ENCODE assay signal across 17 cellular contexts in genomic region chr19:19858751-19859150, GRCh38. TPM values are rescaled to one million over a fixed set of nuclear protein-coding genes. Genes with fewer than 3 reads are reported as not detected.
A peak's percentile ranks its signal among the peaks of the same experiment; 100 is the strongest.
DNase-seq lines count a peak whose midpoint lies in the region; ATAC-seq, FAIRE-seq and TF ChIP-seq lines count a peak whose summit lies in the region.
"Had no signal": no experiment of that assay in that cellular context is flagged by ENCODE, and none has a peak within 500 bp of the region (broad histone marks: within the 10 kb centered on the region; RNA-seq: fewer than 3 reads in every experiment).

No MANE protein-coding gene starts in this region.

- H3K27ac ChIP-seq in HepG2 (ENCODE audit: extremely low read length, insufficient read depth, low read length) (no peak overlapping the region), right lobe of liver (no peak overlapping the region), OCI-LY7 (ENCODE audit: low read depth, low read length, poor library complexity, severe bottlenecking) (no peak overlapping the region)
- H3K27ac ChIP-seq: C4-2B, HL-60 had no signal

- no peaks in the 10 kb centered on the region for H3K9me2 ChIP-seq in OCI-LY7 (ENCODE audit: insufficient read depth, low read length)

- peak overlapping the region in 2 of 6 donors; percentile 43 to 58 for H3K27ac Mint-ChIP-seq in naive B cell
- H3K27ac Mint-ChIP-seq: CD4-positive, alpha-beta memory T cell had no signal

- no peaks in the 10 kb centered on the region for H3K79me2 ChIP-seq in HepG2 (ENCODE audit: insufficient read depth, low read length)
- no peaks in the 10 kb centered on the region for H3K79me2 ChIP-seq in OCI-LY7 (ENCODE audit: insufficient read depth, low read depth, low read length)

- POLR2A ChIA-PET in HepG2 (lab: Yijun Ruan, JAX): no interaction called here
- POLR2A ChIA-PET in OCI-LY7 (lab: Charles Lee): no interaction called here

- no peak overlapping the region for H2AFZ ChIP-seq in HepG2 (ENCODE audit: low read length)
- no peak overlapping the region for H2AFZ ChIP-seq in OCI-LY7 (ENCODE audit: low read length)

- in situ Hi-C loops in HepG2 (cut with HindIII; ENCODE audit: extremely low pct_ligation_motif_present, low pct_unique_long_range_greater_than_20kb): no loop called here

- no TSS peak for BruUV-seq in HepG2 (replicated peaks; lab: Mats Ljungman, UMichigan)
- no TSS peak for BruUV-seq in OCI-LY7 (replicated peaks; lab: Mats Ljungman, UMichigan)

- intact Hi-C loops in HepG2 (cut with micrococcal nuclease; ENCODE audit: unreplicated experiment) (no loop called here), right lobe of liver (cut with DNase I) (no loop called here), OCI-LY7 (cut with micrococcal nuclease; ENCODE audit: unreplicated experiment) (no loop called here)

- no peak overlapping the region for H3K4me2 ChIP-seq in HepG2 (ENCODE audit: low read depth, low read length)
- H3K4me2 ChIP-seq in OCI-LY7 (ENCODE audit: low read length): no peak overlapping the region

- H4K20me1 ChIP-seq in HepG2 (ENCODE audit: insufficient read depth, low read length): no peaks in the 10 kb centered on the region
- H4K20me1 ChIP-seq in OCI-LY7 (ENCODE audit: insufficient read depth, low read length): no peaks in the 10 kb centered on the region

- TF ChIP-seq CTCF in HepG2 (CRISPR knock-in tag; IDR thresholded peaks at IDR 0.05): no peak
- TF ChIP-seq CTCF in right lobe of liver (IDR thresholded peaks at IDR 0.05): no peak
- no peak for TF ChIP-seq CTCF in OCI-LY7 (conservative IDR thresholded peaks at IDR 0.05; ENCODE audit: low read length)

- H3K4me3 Mint-ChIP-seq in naive B cell: peak overlapping the region in 3 of 8 donors; percentile 6 to 66 (median 51)
- H3K4me3 Mint-ChIP-seq in activated T-cell treated with anti-CD3 and anti-CD28 coated beads, Interleukin-2, amount 50 U/mL, for 4 hours: no peak overlapping the region
- H3K4me3 Mint-ChIP-seq: CD4-positive, alpha-beta memory T cell had no signal

- TF ChIP-seq EP300 in HepG2 (IDR thresholded peaks at IDR 0.05; ENCODE audit: low read depth in 2 of 2, low read length in 2 of 2) (no peak), HepG2 (CRISPR knock-in tag; IDR thresholded peaks at IDR 0.05; ENCODE audit: borderline replicate concordance) (no peak)

- peaks cover 9 to 19% (median 18%) of the 10 kb centered on the region in 3 donors for H3K4me1 Mint-ChIP-seq in naive B cell
- peaks cover 2% of the 10 kb centered on the region for H3K4me1 Mint-ChIP-seq in activated T-cell treated with anti-CD3 and anti-CD28 coated beads, Interleukin-2, amount 50 U/mL, for 4 hours (ENCODE audit: low read depth)

- H3K27me3 ChIP-seq in HepG2 (ENCODE audit: control insufficient read depth in 1 of 2, insufficient read depth in 2 of 2, low read length in 2 of 2) (no peaks in the 10 kb centered on the region), right lobe of liver (no peaks in the 10 kb centered on the region)

- no peak for FAIRE-seq in HepG2 (lab: Jason Lieb, UNC)
- FAIRE-seq: GM12878, GM18507, H54 had no signal

- DNase-seq in HepG2 (ENCODE audit: low spot score) (no peak), right lobe of liver (no peak), OCI-LY7 (ENCODE audit: low spot score) (peak; percentile 44), naive B cell (peak; percentile 26), T-helper 2 cell (no peak), iPS-NIHi7 (ENCODE audit: extremely low spot score) (no peak)
- no peak for DNase-seq in activated T-cell treated with anti-CD3 and anti-CD28 coated beads, Interleukin-2, amount 50 U/mL, for 4 hours
- DNase-seq: 8988T; CD4-positive, alpha-beta memory T cell; DMS79 had no signal

- ATAC-seq in HepG2 (no peak), right lobe of liver (no peak), naive B cell (ENCODE audit: low read depth in 2 of 2) (peak; percentile 24 to 67)
- no peak for ATAC-seq in activated T-cell treated with anti-CD3 and anti-CD28 coated beads, Interleukin-2, amount 50 U/mL, for 4 hours
- ATAC-seq: GM12878, HCT116 had no signal

- no peak overlapping the region for H3K9ac ChIP-seq in HepG2 (ENCODE audit: insufficient read depth, low read depth, low read length)

- no peaks in the 10 kb centered on the region for H3K36me3 ChIP-seq in HepG2 (replicated peaks in 1 of 2; ENCODE audit: control insufficient read depth in 1 of 2, insufficient read depth in 2 of 2, low read length in 2 of 2)
- H3K36me3 ChIP-seq in right lobe of liver: no peaks in the 10 kb centered on the region
- no peaks in the 10 kb centered on the region for H3K36me3 ChIP-seq in OCI-LY7 (ENCODE audit: insufficient read depth, low read length)

- H3K9me3 ChIP-seq in HepG2 (ENCODE audit: low read length) (no peaks in the 10 kb centered on the region), right lobe of liver (no peaks in the 10 kb centered on the region), OCI-LY7 (ENCODE audit: low read length) (0 out of 2 replicates have a peak, but pooled peaks cover 5% of the 10 kb centered on the region)

- TF ChIP-seq RAD21 in HepG2 (CRISPR knock-in tag; IDR thresholded peaks at IDR 0.05): no peak

- 12% methylated on average over 2 of the region's 2 CpGs for WGBS in HepG2 (ENCODE audit: low lambda C conversion rate)
- 83% methylated on average over 2 of the region's 2 CpGs for WGBS in right lobe of liver (ENCODE audit: insufficient coverage, low coverage, low lambda C conversion rate, missing lambda C conversion rate)

- CTCF ChIA-PET in HepG2 (lab: Yijun Ruan, JAX; ENCODE audit: low intra/inter-chr PET ratio, low total read pairs) (no interaction called here), OCI-LY7 (lab: Charles Lee; ENCODE audit: unreplicated experiment) (no interaction called here)

- TF ChIP-seq POLR2A in HepG2 (IDR thresholded peaks at IDR 0.05; ENCODE audit: insufficient read depth in 1 of 2, low read depth in 2 of 2, low read length in 2 of 2) (no peak), right lobe of liver (IDR thresholded peaks at IDR 0.05) (no peak)

- peaks cover 0 to 7% (median 0%) of the 10 kb centered on the region in 7 donors for H3K9me3 Mint-ChIP-seq in naive B cell
- H3K9me3 Mint-ChIP-seq in activated T-cell treated with anti-CD3 and anti-CD28 coated beads, Interleukin-2, amount 50 U/mL, for 4 hours: no peaks in the 10 kb centered on the region
- H3K9me3 Mint-ChIP-seq: CD4-positive, alpha-beta memory T cell had no signal

- peaks cover 0 to 8% (median 0%) of the 10 kb centered on the region in 3 donors for H3K27me3 Mint-ChIP-seq in naive B cell
- H3K27me3 Mint-ChIP-seq in activated T-cell treated with anti-CD3 and anti-CD28 coated beads, Interleukin-2, amount 50 U/mL, for 4 hours (ENCODE audit: low read depth): peaks cover 3% of the 10 kb centered on the region

- no peak overlapping the region for H3K4me3 ChIP-seq in HepG2 (replicated peaks in 1 of 3; ENCODE audit: insufficient read depth in 1 of 3, low read depth in 2 of 3, low read length in 3 of 3)
- no peak overlapping the region for H3K4me3 ChIP-seq in right lobe of liver
- H3K4me3 ChIP-seq in OCI-LY7 (ENCODE audit: low read depth, low read length, poor library complexity, severe bottlenecking): no peak overlapping the region
- H3K4me3 ChIP-seq: GM12878 had no signal

- H3K4me1 ChIP-seq in HepG2 (ENCODE audit: insufficient read depth, low read length): peaks cover 29% of the 10 kb centered on the region
- H3K4me1 ChIP-seq in right lobe of liver: no peaks in the 10 kb centered on the region
- peaks cover 4% of the 10 kb centered on the region for H3K4me1 ChIP-seq in OCI-LY7 (ENCODE audit: insufficient read depth, low read length, poor library complexity, severe bottlenecking)

- no peaks in the 10 kb centered on the region for H3K36me3 Mint-ChIP-seq in naive B cell
- H3K36me3 Mint-ChIP-seq in activated T-cell treated with anti-CD3 and anti-CD28 coated beads, Interleukin-2, amount 50 U/mL, for 4 hours (ENCODE audit: insufficient read depth): no peaks in the 10 kb centered on the region

RNA-seq across cellular contexts. Expression of gene ZNF253, which starts 6.9 kb away (rescaled TPM):
- total RNA-seq in HepG2 (2016; rRNA removed; fragmentation: Illumina TruSeq; extraction: Trizol) (10.6 and 12.8 TPM in 2 replicates), right lobe of liver (1 to 10 TPM; 3.6 to 6.7 (median 4.4) TPM), OCI-LY7 (2022) (36.8 and 39.1 TPM in 2 replicates)
- total RNA-seq in HepG2 (2016; cell fraction: cytosol; rRNA removed; fragmentation: Illumina TruSeq; extraction: Trizol; ENCODE audit: low read depth): 1.2 and 1.7 TPM in 2 replicates
- total RNA-seq in HepG2 (2016; cell fraction: insoluble cytoplasmic fraction; rRNA removed; fragmentation: Illumina TruSeq; extraction: Trizol): 10.1 and 11.6 TPM in 2 replicates
- 4.2 and 8.1 TPM in 2 replicates for total RNA-seq in HepG2 (2016; cell fraction: membrane; rRNA removed; fragmentation: Illumina TruSeq; extraction: Trizol)
- total RNA-seq in HepG2 (2016; cell fraction: nucleus; rRNA removed; fragmentation: Illumina TruSeq; extraction: Trizol): 12.7 and 17.2 TPM in 2 replicates
- polyA plus RNA-seq in HepG2 (2011; rRNA removed) (3.5 and 3.6 TPM in 2 replicates), naive B cell (ENCODE audit: low read depth in 6 of 6) (10 to 100 TPM; 12.6 to 22.6 (median 19.8) TPM)
- 1.4 and 2.5 TPM in 2 replicates for polyA plus RNA-seq in HepG2 (2011; cell fraction: cytosol; rRNA removed)
- polyA plus RNA-seq in HepG2 (2011; cell fraction: nucleus; rRNA removed): 3.0 and 3.4 TPM in 2 replicates
- 3.7 and 6.1 TPM in 2 replicates for polyA plus RNA-seq in HepG2 (2012)
- 0.58 and 0.64 TPM in 2 replicates for polyA plus RNA-seq in HepG2 (2016; cell fraction: cytosol; fragmentation: Illumina TruSeq; extraction: Trizol; ENCODE audit: low read depth)
- 10.5 and 10.9 TPM in 2 replicates for polyA plus RNA-seq in HepG2 (2016; cell fraction: insoluble cytoplasmic fraction; fragmentation: Illumina TruSeq; extraction: Trizol; ENCODE audit: low read depth)
- 1.9 and 2.1 TPM in 2 replicates for polyA plus RNA-seq in HepG2 (2016; cell fraction: membrane; fragmentation: Illumina TruSeq; extraction: Trizol; ENCODE audit: low read depth)
- polyA plus RNA-seq in HepG2 (2016; cell fraction: nucleus; fragmentation: Illumina TruSeq; extraction: Trizol; ENCODE audit: insufficient read depth, low read depth): 10.5 and 14.1 TPM in 2 replicates
- 0.65 and 1.6 TPM in 2 replicates for polyA minus RNA-seq in HepG2 (2011; rRNA and poly(A)+ RNA removed; ENCODE audit: low replicate concordance)
- 4.0 and 4.7 TPM in 2 replicates for polyA minus RNA-seq in HepG2 (2011; cell fraction: cytosol; rRNA and poly(A)+ RNA removed)
- polyA minus RNA-seq in HepG2 (2011; cell fraction: nucleus; rRNA and poly(A)+ RNA removed): 20.2 and 30.8 TPM in 2 replicates
- 20.5 and 29.9 TPM in 2 replicates for total RNA-seq in OCI-LY7 (2014; rRNA removed; shearing (Covaris generic))
- total RNA-seq in activated T-cell treated with anti-CD3 and anti-CD28 coated beads, Interleukin-2, amount 50 U/mL, for 4 hours: 1 to 10 TPM; 3.2 to 4.7 (median 4.4) TPM

RNA-seq across cellular contexts. Expression of gene ZNF506, which starts 37.2 kb away (rescaled TPM):
- total RNA-seq in HepG2 (2016; rRNA removed; fragmentation: Illumina TruSeq; extraction: Trizol) (not detected in 2 replicates), right lobe of liver (1 to 10 TPM; 2.2 to 8.6 (median 3.2) TPM), OCI-LY7 (2022) (29.7 and 32.3 TPM in 2 replicates)
- not detected in 2 replicates for total RNA-seq in HepG2 (2016; cell fraction: cytosol; rRNA removed; fragmentation: Illumina TruSeq; extraction: Trizol; ENCODE audit: low read depth)
- total RNA-seq in HepG2 (2016; cell fraction: insoluble cytoplasmic fraction; rRNA removed; fragmentation: Illumina TruSeq; extraction: Trizol): not detected in 2 replicates
- total RNA-seq in HepG2 (2016; cell fraction: membrane; rRNA removed; fragmentation: Illumina TruSeq; extraction: Trizol): not detected in 2 replicates
- total RNA-seq in HepG2 (2016; cell fraction: nucleus; rRNA removed; fragmentation: Illumina TruSeq; extraction: Trizol): not detected in 2 replicates
- polyA plus RNA-seq in HepG2 (2011; rRNA removed) (0.01 TPM in 1 of 2 replicates, not detected in the other), naive B cell (ENCODE audit: low read depth in 6 of 6) (10 to 100 TPM; 35.0 to 45.5 (median 38.9) TPM)
- not detected in 2 replicates for polyA plus RNA-seq in HepG2 (2011; cell fraction: cytosol; rRNA removed)
- not detected in 2 replicates for polyA plus RNA-seq in HepG2 (2011; cell fraction: nucleus; rRNA removed)
- 0.20 and 0.54 TPM in 2 replicates for polyA plus RNA-seq in HepG2 (2012)
- polyA plus RNA-seq in HepG2 (2016; cell fraction: cytosol; fragmentation: Illumina TruSeq; extraction: Trizol; ENCODE audit: low read depth): not detected in 2 replicates
- polyA plus RNA-seq in HepG2 (2016; cell fraction: insoluble cytoplasmic fraction; fragmentation: Illumina TruSeq; extraction: Trizol; ENCODE audit: low read depth): not detected in 2 replicates
- polyA plus RNA-seq in HepG2 (2016; cell fraction: membrane; fragmentation: Illumina TruSeq; extraction: Trizol; ENCODE audit: low read depth): not detected in 2 replicates
- polyA plus RNA-seq in HepG2 (2016; cell fraction: nucleus; fragmentation: Illumina TruSeq; extraction: Trizol; ENCODE audit: insufficient read depth, low read depth): not detected in 2 replicates
- polyA minus RNA-seq in HepG2 (2011; rRNA and poly(A)+ RNA removed; ENCODE audit: low replicate concordance): not detected in 2 replicates
- not detected in 2 replicates for polyA minus RNA-seq in HepG2 (2011; cell fraction: cytosol; rRNA and poly(A)+ RNA removed)
- polyA minus RNA-seq in HepG2 (2011; cell fraction: nucleus; rRNA and poly(A)+ RNA removed): not detected in 2 replicates
- 22.1 and 36.4 TPM in 2 replicates for total RNA-seq in OCI-LY7 (2014; rRNA removed; shearing (Covaris generic))
- 10 to 100 TPM; 11.6 to 17.0 (median 16.6) TPM for total RNA-seq in activated T-cell treated with anti-CD3 and anti-CD28 coated beads, Interleukin-2, amount 50 U/mL, for 4 hours
- total RNA-seq: G401 had no signal

RNA-seq across cellular contexts. Expression of gene ZNF93, which starts 42.0 kb away (rescaled TPM):
- 0.66 and 1.0 TPM in 2 replicates for total RNA-seq in HepG2 (2016; rRNA removed; fragmentation: Illumina TruSeq; extraction: Trizol)
- 0.30 and 0.35 TPM in 2 replicates for total RNA-seq in HepG2 (2016; cell fraction: cytosol; rRNA removed; fragmentation: Illumina TruSeq; extraction: Trizol; ENCODE audit: low read depth)
- 0.61 and 0.97 TPM in 2 replicates for total RNA-seq in HepG2 (2016; cell fraction: insoluble cytoplasmic fraction; rRNA removed; fragmentation: Illumina TruSeq; extraction: Trizol)
- 0.24 and 0.56 TPM in 2 replicates for total RNA-seq in HepG2 (2016; cell fraction: membrane; rRNA removed; fragmentation: Illumina TruSeq; extraction: Trizol)
- 0.40 and 0.97 TPM in 2 replicates for total RNA-seq in HepG2 (2016; cell fraction: nucleus; rRNA removed; fragmentation: Illumina TruSeq; extraction: Trizol)
- 0.25 and 0.49 TPM in 2 replicates for polyA plus RNA-seq in HepG2 (2011; rRNA removed)
- 0.24 and 0.35 TPM in 2 replicates for polyA plus RNA-seq in HepG2 (2011; cell fraction: cytosol; rRNA removed)
- 0.32 and 0.40 TPM in 2 replicates for polyA plus RNA-seq in HepG2 (2011; cell fraction: nucleus; rRNA removed)
- polyA plus RNA-seq in HepG2 (2012): 0.40 and 0.59 TPM in 2 replicates
- 0.07 and 0.24 TPM in 2 replicates for polyA plus RNA-seq in HepG2 (2016; cell fraction: cytosol; fragmentation: Illumina TruSeq; extraction: Trizol; ENCODE audit: low read depth)
- 0.87 and 1.4 TPM in 2 replicates for polyA plus RNA-seq in HepG2 (2016; cell fraction: insoluble cytoplasmic fraction; fragmentation: Illumina TruSeq; extraction: Trizol; ENCODE audit: low read depth)
- 0.13 and 0.23 TPM in 2 replicates for polyA plus RNA-seq in HepG2 (2016; cell fraction: membrane; fragmentation: Illumina TruSeq; extraction: Trizol; ENCODE audit: low read depth)
- polyA plus RNA-seq in HepG2 (2016; cell fraction: nucleus; fragmentation: Illumina TruSeq; extraction: Trizol; ENCODE audit: insufficient read depth, low read depth): 0.73 and 1.4 TPM in 2 replicates
- 0.07 and 0.24 TPM in 2 replicates for polyA minus RNA-seq in HepG2 (2011; rRNA and poly(A)+ RNA removed; ENCODE audit: low replicate concordance)
- not detected in 2 replicates for polyA minus RNA-seq in HepG2 (2011; cell fraction: cytosol; rRNA and poly(A)+ RNA removed)
- polyA minus RNA-seq in HepG2 (2011; cell fraction: nucleus; rRNA and poly(A)+ RNA removed): 1.4 and 2.0 TPM in 2 replicates
- 1 to 10 TPM in 2 of 6 experiments, under 1 TPM in 4; 0.35 to 1.6 (median 0.81) TPM for total RNA-seq in right lobe of liver
- 17.5 and 18.5 TPM in 2 replicates for total RNA-seq in OCI-LY7 (2014; rRNA removed; shearing (Covaris generic))
- 16.5 and 19.1 TPM in 2 replicates for total RNA-seq in OCI-LY7 (2022)
- 10 to 100 TPM; 13.1 to 24.6 (median 18.9) TPM for polyA plus RNA-seq in naive B cell (ENCODE audit: low read depth in 6 of 6)
- 1 to 10 TPM; 2.6 to 3.3 (median 2.7) TPM for total RNA-seq in activated T-cell treated with anti-CD3 and anti-CD28 coated beads, Interleukin-2, amount 50 U/mL, for 4 hours
- total RNA-seq: G401 had no signal

Comparison
In these comparisons a context has a peak if more than half of its experiments do, and no peak if none do; other contexts are left out.
1. ATAC-seq: peak in naive B cell (2 of 2); none in HepG2 (single experiment), right lobe of liver (0 of 4) and activated T-cell treated with anti-CD3 and anti-CD28 coated beads, Interleukin-2, amount 50 U/mL, for 4 hours (0 of 2).
2. DNase-seq: peak in OCI-LY7 (single experiment) and naive B cell (single experiment); none in HepG2 (single experiment), right lobe of liver (0 of 3), T-helper 2 cell (0 of 5), iPS-NIHi7 (single experiment) and activated T-cell treated with anti-CD3 and anti-CD28 coated beads, Interleukin-2, amount 50 U/mL, for 4 hours (single experiment).
3. RNA of gene ZNF93, which starts 42.0 kb away (total RNA-seq): 16.5 to 19.1 TPM in OCI-LY7; 2.6 to 3.3 TPM in activated T-cell treated with anti-CD3 and anti-CD28 coated beads, Interleukin-2, amount 50 U/mL, for 4 hours, 0.35 to 1.6 TPM in right lobe of liver and 0.24 to 1.0 TPM in HepG2; every median in the first group is over 4 times any median in the second.